ENCODE assay signal across 27 cellular contexts in the genomic region with DNA sequence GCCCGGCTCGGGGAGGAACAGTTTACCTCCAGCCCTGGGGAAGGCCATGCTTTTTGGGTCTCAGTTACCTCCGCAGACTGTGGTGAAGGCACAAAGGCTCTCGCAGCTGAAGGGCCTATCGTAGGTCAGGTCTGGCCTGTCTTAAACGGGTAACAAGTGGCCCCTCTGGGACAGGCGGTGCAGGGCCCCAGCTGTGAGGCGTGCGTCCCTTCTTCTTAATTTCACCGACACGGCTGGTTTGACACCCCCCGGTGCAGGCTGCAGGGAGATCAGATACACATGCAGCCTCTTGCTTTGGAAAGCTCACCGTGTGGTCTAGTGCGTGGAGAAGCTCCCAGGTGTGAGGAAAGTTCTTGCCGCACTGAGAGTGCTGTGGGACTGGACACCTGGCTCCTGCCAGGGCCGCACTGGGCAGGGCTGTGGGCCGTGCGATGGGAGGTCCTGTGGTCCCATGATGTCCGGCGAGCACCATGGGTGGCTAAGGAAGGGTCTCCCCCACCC.
"Had no signal": no experiment of that assay in that cellular context is flagged by ENCODE, and none has a peak within 500 bp of the region (broad histone marks: within the 10 kb centered on the region; RNA-seq: fewer than 3 reads in every experiment).

No MANE protein-coding gene starts in this region.

- H3K9ac ChIP-seq: neural progenitor cell had no signal

- H3K4me3 Mint-ChIP-seq: natural killer cell; nephron progenitor cell; neural progenitor cell; stimulated activated naive CD8-positive, alpha-beta T cell treated with anti-CD3 and anti-CD28 coated beads, Interleukin-15, Interleukin-2, amounts not matched to agents 100 ng/mL and 50 ng/mL, for 24 hours; type B pancreatic cell had no signal

- DNase-seq: hippocampal formation; left colon; lower lobe of right lung; mammary epithelial cell; mesenchymal stem cell; naive B cell; natural killer cell; nephron progenitor cell; right lobe of liver; stimulated activated CD4-positive, alpha-beta T cell treated with anti-CD3 and anti-CD28 coated beads, Interleukin-1b, Interleukin-23, amount 100 ng/mL, for 48 hours; stimulated activated CD4-positive, alpha-beta T cell treated with anti-CD3 and anti-CD28 coated beads, Interleukin-2, amount 100 ng/mL, for 48 hours; stimulated activated CD4-positive, alpha-beta T cell treated with anti-CD3 and anti-CD28 coated beads, Interleukin-4, amount 100 ng/mL, for 4 hours; stimulated activated CD8-positive, alpha-beta memory T cell treated with anti-CD3 and anti-CD28 coated beads, Interleukin-4, amount 100 ng/mL, for 48 hours; stimulated activated naive CD4-positive, alpha-beta T cell; tibial artery had no signal

- H3K27me3 ChIP-seq: neural progenitor cell, ovary, right atrium auricular region, right lobe of liver, vagina had no signal

- H3K27ac Mint-ChIP-seq: natural killer cell; nephron progenitor cell; neural progenitor cell; progenitor cell of endocrine pancreas; stimulated activated naive CD8-positive, alpha-beta T cell treated with anti-CD3 and anti-CD28 coated beads, Interleukin-15, Interleukin-2, amounts not matched to agents 100 ng/mL and 50 ng/mL, for 24 hours; type B pancreatic cell had no signal

- H3K27ac ChIP-seq: left lung, lower lobe of right lung, neural progenitor cell, ovary, right atrium auricular region, right lobe of liver, suprapubic skin, thoracic aorta, tibial artery, vagina had no signal

- FAIRE-seq: keratinocyte had no signal

- H3K9me3 Mint-ChIP-seq: natural killer cell; stimulated activated naive CD8-positive, alpha-beta T cell treated with anti-CD3 and anti-CD28 coated beads, Interleukin-15, Interleukin-2, amounts not matched to agents 100 ng/mL and 50 ng/mL, for 24 hours; type B pancreatic cell had no signal

- H3K36me3 Mint-ChIP-seq: naive B cell, natural killer cell, neural progenitor cell, type B pancreatic cell had no signal

- H3K36me3 ChIP-seq: left lung, lower lobe of right lung, neural progenitor cell, ovary, right atrium auricular region, right lobe of liver, suprapubic skin, thoracic aorta, tibial artery, vagina had no signal

- H3K27me3 Mint-ChIP-seq: stimulated activated naive CD8-positive, alpha-beta T cell treated with anti-CD3 and anti-CD28 coated beads, Interleukin-15, Interleukin-2, amounts not matched to agents 100 ng/mL and 50 ng/mL, for 24 hours had no signal

- H3K4me3 ChIP-seq: left lung, lower lobe of right lung, neural progenitor cell, ovary, right atrium auricular region, right lobe of liver, smooth muscle cell, suprapubic skin, thoracic aorta, tibial artery, vagina had no signal

- H3K4me2 ChIP-seq: neural progenitor cell, smooth muscle cell had no signal

- H3K4me1 ChIP-seq: lower lobe of right lung, right atrium auricular region, right lobe of liver, tibial artery had no signal

- ATAC-seq: left colon, left lung, lower lobe of right lung, natural killer cell, right lobe of liver had no signal

- H3K9me3 ChIP-seq: left lung, lower lobe of right lung, ovary, right atrium auricular region, right lobe of liver, suprapubic skin, thoracic aorta, tibial artery, vagina had no signal

- H2AFZ ChIP-seq: neural progenitor cell had no signal
